Comparison of ENCODE assay signal across 2 cellular contexts in the genomic region with DNA sequence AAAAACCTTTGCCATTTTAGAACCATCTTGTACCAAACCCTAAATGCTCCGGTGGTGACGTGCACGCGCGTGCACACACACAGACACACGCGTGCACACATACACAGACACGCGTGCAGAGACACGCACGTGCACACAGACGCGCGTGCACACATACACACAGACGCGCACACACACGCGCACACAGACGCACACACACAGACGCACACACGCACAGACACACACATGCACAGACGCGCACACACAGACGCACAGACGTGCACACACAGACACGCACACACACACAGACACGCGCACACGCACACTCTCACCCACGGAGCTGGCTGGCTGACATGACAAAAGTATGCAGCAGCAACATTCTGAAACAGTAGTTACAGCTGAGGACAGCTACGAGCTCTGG.
TF ChIP-seq lines count a peak whose summit lies in the region.

No MANE protein-coding gene starts in this region.

TF ChIP-seq in IMR-90, 13 proteins besides CTCF, POLR2A, EP300 and RAD21:
- no peak for TF ChIP-seq FOS (IDR thresholded peaks at IDR 0.05; ENCODE audit: low read depth, low read length)
- no peak for TF ChIP-seq CHD1 (IDR thresholded peaks at IDR 0.05; ENCODE audit: low read depth, low read length)
- TF ChIP-seq, protein P1, sequence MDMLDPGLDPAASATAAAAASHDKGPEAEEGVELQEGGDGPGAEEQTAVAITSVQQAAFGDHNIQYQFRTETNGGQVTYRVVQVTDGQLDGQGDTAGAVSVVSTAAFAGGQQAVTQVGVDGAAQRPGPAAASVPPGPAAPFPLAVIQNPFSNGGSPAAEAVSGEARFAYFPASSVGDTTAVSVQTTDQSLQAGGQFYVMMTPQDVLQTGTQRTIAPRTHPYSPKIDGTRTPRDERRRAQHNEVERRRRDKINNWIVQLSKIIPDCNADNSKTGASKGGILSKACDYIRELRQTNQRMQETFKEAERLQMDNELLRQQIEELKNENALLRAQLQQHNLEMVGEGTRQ (IDR thresholded peaks at IDR 0.05; ENCODE audit: low read depth, low read length), result no peak
- no peak for TF ChIP-seq MAFK (IDR thresholded peaks at IDR 0.05; ENCODE audit: low read depth, low read length)
- TF ChIP-seq NFE2L2 (IDR thresholded peaks at IDR 0.05; ENCODE audit: low read depth, low read length), result no peak
- TF ChIP-seq SMC3 (IDR thresholded peaks at IDR 0.05; ENCODE audit: low read depth, low read length), result no peak
- TF ChIP-seq RFX5 (IDR thresholded peaks at IDR 0.05; ENCODE audit: low read depth, low read length), result no peak

TF ChIP-seq in H1, 55 proteins besides CTCF, POLR2A, EP300 and RAD21:
- TF ChIP-seq POLR2AphosphoS5 (IDR thresholded peaks at IDR 0.05; ENCODE audit: low read depth, low read length), result no peak
- TF ChIP-seq SIN3A (conservative IDR thresholded peaks at IDR 0.05 in 1 of 2, IDR thresholded peaks at IDR 0.05 in 1 of 2; ENCODE audit: low read depth in 1 of 2, low read length in 2 of 2), result no peak
- no peak for TF ChIP-seq HDAC2 (IDR thresholded peaks at IDR 0.05; ENCODE audit: borderline replicate concordance in 1 of 2, low read depth in 2 of 2, low read length in 2 of 2)
- TF ChIP-seq SAP30 (IDR thresholded peaks at IDR 0.05; ENCODE audit: insufficient read depth, insufficient replicate concordance, low read length), result no peak
- no peak for TF ChIP-seq CTBP2 (IDR thresholded peaks at IDR 0.05; ENCODE audit: borderline replicate concordance, insufficient read depth, insufficient read length, low read length)
- no peak for TF ChIP-seq CEBPB (IDR thresholded peaks at IDR 0.05; ENCODE audit: low read depth, low read length)
- TF ChIP-seq TAF7 (optimal IDR thresholded peaks at IDR 0.05; ENCODE audit: borderline replicate concordance, low read depth, low read length), result no peak
- TF ChIP-seq BCL11A (IDR thresholded peaks at IDR 0.05; ENCODE audit: low read depth in 2 of 2, low read length in 2 of 2), result no peak
- TF ChIP-seq, protein P2, sequence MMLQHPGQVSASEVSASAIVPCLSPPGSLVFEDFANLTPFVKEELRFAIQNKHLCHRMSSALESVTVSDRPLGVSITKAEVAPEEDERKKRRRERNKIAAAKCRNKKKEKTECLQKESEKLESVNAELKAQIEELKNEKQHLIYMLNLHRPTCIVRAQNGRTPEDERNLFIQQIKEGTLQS (IDR thresholded peaks at IDR 0.05; ENCODE audit: insufficient read depth, low read depth, low read length), result no peak
- TF ChIP-seq ASH2L (IDR thresholded peaks at IDR 0.05; ENCODE audit: low read length), result no peak
- no peak for TF ChIP-seq ZNF274 (IDR thresholded peaks at IDR 0.05; ENCODE audit: borderline replicate concordance, extremely low read depth, low read length)
- TF ChIP-seq KDM1A (IDR thresholded peaks at IDR 0.05; ENCODE audit: borderline replicate concordance, low read length), result no peak
- TF ChIP-seq KDM4A (IDR thresholded peaks at IDR 0.05; ENCODE audit: low read depth, low read length, severe bottlenecking), result no peak
- no peak for TF ChIP-seq POU5F1 (IDR thresholded peaks at IDR 0.05; ENCODE audit: low read depth, low read length)
- no peak for TF ChIP-seq CBX5 (IDR thresholded peaks at IDR 0.05; ENCODE audit: low read depth, low read length)
